ENCODE assay signal across 1 cellular context in the genomic region with DNA sequence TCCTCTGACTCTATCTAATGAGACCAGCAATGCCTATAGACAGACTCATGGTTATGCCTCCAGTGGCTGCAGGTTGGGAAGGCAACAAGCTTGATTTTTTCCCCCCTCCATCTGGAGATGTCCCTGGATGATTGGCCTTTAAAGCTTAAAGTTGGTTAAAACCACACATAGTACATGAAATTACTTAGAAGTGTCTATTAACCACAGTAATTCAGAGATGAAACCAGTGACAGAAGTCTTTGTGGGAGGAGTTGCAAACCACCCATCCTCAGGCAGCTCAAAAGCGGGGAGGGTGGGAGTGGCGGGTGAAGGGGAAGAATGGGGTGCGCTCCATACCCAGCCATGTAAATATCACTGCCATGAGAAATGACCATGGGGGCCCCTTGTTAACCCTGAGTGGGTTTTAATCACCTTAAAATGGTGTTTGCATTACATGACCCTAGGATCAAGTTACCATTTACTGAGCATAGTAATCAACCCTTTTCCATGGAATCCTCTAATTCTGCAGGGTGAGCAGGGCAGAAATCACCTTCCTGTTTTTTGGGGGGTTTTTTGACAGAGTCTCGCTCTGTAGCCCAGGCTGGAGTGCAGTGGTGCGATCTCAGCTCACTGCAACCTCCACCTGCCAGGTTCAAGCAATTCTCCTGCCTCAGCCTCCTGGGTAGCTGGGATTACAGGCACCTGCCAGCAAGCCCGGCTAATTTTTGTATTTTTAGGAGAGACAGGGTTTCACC.
TF ChIP-seq lines count a peak whose summit lies in the region.

No MANE protein-coding gene starts in this region.

TF ChIP-seq in GM23338, 12 proteins besides CTCF, POLR2A, EP300 and RAD21 (continued from another document):
- TF ChIP-seq, protein P1, sequence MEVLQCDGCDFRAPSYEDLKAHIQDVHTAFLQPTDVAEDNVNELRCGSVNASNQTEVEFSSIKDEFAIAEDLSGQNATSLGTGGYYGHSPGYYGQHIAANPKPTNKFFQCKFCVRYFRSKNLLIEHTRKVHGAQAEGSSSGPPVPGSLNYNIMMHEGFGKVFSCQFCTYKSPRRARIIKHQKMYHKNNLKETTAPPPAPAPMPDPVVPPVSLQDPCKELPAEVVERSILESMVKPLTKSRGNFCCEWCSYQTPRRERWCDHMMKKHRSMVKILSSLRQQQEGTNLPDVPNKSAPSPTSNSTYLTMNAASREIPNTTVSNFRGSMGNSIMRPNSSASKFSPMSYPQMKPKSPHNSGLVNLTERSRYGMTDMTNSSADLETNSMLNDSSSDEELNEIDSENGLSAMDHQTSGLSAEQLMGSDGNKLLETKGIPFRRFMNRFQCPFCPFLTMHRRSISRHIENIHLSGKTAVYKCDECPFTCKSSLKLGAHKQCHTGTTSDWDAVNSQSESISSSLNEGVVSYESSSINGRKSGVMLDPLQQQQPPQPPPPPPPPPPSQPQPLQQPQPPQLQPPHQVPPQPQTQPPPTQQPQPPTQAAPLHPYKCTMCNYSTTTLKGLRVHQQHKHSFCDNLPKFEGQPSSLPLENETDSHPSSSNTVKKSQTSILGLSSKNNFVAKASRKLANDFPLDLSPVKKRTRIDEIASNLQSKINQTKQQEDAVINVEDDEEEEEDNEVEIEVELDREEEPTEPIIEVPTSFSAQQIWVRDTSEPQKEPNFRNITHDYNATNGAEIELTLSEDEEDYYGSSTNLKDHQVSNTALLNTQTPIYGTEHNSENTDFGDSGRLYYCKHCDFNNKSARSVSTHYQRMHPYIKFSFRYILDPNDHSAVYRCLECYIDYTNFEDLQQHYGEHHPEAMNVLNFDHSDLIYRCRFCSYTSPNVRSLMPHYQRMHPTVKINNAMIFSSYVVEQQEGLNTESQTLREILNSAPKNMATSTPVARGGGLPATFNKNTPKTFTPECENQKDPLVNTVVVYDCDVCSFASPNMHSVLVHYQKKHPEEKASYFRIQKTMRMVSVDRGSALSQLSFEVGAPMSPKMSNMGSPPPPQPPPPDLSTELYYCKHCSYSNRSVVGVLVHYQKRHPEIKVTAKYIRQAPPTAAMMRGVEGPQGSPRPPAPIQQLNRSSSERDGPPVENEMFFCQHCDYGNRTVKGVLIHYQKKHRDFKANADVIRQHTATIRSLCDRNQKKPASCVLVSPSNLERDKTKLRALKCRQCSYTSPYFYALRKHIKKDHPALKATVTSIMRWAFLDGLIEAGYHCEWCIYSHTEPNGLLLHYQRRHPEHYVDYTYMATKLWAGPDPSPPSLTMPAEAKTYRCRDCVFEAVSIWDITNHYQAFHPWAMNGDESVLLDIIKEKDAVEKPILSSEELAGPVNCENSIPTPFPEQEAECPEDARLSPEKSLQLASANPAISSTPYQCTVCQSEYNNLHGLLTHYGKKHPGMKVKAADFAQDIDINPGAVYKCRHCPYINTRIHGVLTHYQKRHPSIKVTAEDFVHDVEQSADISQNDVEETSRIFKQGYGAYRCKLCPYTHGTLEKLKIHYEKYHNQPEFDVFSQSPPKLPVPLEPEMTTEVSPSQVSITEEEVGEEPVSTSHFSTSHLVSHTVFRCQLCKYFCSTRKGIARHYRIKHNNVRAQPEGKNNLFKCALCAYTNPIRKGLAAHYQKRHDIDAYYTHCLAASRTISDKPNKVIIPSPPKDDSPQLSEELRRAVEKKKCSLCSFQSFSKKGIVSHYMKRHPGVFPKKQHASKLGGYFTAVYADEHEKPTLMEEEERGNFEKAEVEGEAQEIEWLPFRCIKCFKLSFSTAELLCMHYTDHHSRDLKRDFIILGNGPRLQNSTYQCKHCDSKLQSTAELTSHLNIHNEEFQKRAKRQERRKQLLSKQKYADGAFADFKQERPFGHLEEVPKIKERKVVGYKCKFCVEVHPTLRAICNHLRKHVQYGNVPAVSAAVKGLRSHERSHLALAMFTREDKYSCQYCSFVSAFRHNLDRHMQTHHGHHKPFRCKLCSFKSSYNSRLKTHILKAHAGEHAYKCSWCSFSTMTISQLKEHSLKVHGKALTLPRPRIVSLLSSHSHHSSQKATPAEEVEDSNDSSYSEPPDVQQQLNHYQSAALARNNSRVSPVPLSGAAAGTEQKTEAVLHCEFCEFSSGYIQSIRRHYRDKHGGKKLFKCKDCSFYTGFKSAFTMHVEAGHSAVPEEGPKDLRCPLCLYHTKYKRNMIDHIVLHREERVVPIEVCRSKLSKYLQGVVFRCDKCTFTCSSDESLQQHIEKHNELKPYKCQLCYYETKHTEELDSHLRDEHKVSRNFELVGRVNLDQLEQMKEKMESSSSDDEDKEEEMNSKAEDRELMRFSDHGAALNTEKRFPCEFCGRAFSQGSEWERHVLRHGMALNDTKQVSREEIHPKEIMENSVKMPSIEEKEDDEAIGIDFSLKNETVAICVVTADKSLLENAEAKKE (CRISPR knock-in tag; IDR thresholded peaks at IDR 0.05), result no peak
- TF ChIP-seq STAT1 (IDR thresholded peaks at IDR 0.05; ENCODE audit: unreplicated experiment), result no peak
- TF ChIP-seq, protein P2, sequence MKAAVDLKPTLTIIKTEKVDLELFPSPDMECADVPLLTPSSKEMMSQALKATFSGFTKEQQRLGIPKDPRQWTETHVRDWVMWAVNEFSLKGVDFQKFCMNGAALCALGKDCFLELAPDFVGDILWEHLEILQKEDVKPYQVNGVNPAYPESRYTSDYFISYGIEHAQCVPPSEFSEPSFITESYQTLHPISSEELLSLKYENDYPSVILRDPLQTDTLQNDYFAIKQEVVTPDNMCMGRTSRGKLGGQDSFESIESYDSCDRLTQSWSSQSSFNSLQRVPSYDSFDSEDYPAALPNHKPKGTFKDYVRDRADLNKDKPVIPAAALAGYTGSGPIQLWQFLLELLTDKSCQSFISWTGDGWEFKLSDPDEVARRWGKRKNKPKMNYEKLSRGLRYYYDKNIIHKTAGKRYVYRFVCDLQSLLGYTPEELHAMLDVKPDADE (IDR thresholded peaks at IDR 0.05), result no peak
